Comparison of ENCODE assay signal across 8 cellular contexts in genomic region chr19:16628984-16629691, GRCh38. TPM values are rescaled to one million over a fixed set of nuclear protein-coding genes. Genes with fewer than 3 reads are reported as not detected.
DNase-seq lines count a peak whose midpoint lies in the region; ATAC-seq and TF ChIP-seq lines count a peak whose summit lies in the region.

No MANE protein-coding gene starts in this region.

- peaks cover 60% of the 10 kb centered on the region for H3K36me3 ChIP-seq in DOHH2 (ENCODE audit: control insufficient read depth, low read length)
- peaks cover 0 to 35% (median under 1%) of the 10 kb centered on the region in 3 experiments for H3K36me3 ChIP-seq in naive thymus-derived CD4-positive, alpha-beta T cell (ENCODE audit: control insufficient read depth in 2 of 3, insufficient read depth in 3 of 3, low read length in 3 of 3)

- H3K27ac ChIP-seq in DOHH2 (ENCODE audit: low read depth, low read length) (peak overlapping the region; percentile 93), epithelial cell of prostate (peak overlapping the region; percentile 72)
- H3K27ac ChIP-seq in naive thymus-derived CD4-positive, alpha-beta T cell (ENCODE audit: low read depth, low read length) = peak overlapping the region; percentile 97

- peak overlapping the region; percentile 88 for H3K27ac Mint-ChIP-seq in T-helper 17 cell
- H3K27ac Mint-ChIP-seq in naive thymus-derived CD4-positive, alpha-beta T cell = peak overlapping the region; percentile 88 to 99 (median 98)

- H3K4me3 ChIP-seq in DOHH2 (ENCODE audit: low read length) = peak overlapping the region; percentile 91
- H3K4me3 ChIP-seq in naive thymus-derived CD4-positive, alpha-beta T cell (ENCODE audit: low read length) = peak overlapping the region; percentile 92

- peak overlapping the region; percentile 97 for H3K4me3 Mint-ChIP-seq in T-helper 17 cell
- H3K4me3 Mint-ChIP-seq in naive thymus-derived CD4-positive, alpha-beta T cell = peak overlapping the region; percentile 92 to 98 (median 97)

- peak in 1 of 3 donors; percentile 40 for DNase-seq in T-helper 17 cell
- DNase-seq in epithelial cell of prostate (ENCODE audit: low read depth, low spot score) = no peak
- peak in 2 of 9 donors; percentile 55 to 64 for DNase-seq in naive thymus-derived CD4-positive, alpha-beta T cell
- DNase-seq in KG1 (lab: John Stamatoyannopoulos, UW) = no peak
- no peak for DNase-seq in T1000 (lab: John Stamatoyannopoulos, UW)

- H3K9me3 Mint-ChIP-seq in naive thymus-derived CD4-positive, alpha-beta T cell = no peaks in the 10 kb centered on the region

- peaks cover 46% of the 10 kb centered on the region for H3K79me2 ChIP-seq in DOHH2 (ENCODE audit: control insufficient read depth, low read length)

- ATAC-seq in HG03354 (IDR thresholded peaks at IDR 0.05; ENCODE audit: poor library complexity, severe bottlenecking, unreplicated experiment) (peak; percentile 9), T-helper 17 cell (peak; percentile 34), HG02885 (IDR thresholded peaks at IDR 0.05; ENCODE audit: poor library complexity, unreplicated experiment) (no peak)
- peak; percentile 6 for ATAC-seq in naive thymus-derived CD4-positive, alpha-beta T cell

- H3K4me1 Mint-ChIP-seq in T-helper 17 cell = peaks cover 29% of the 10 kb centered on the region
- peaks cover 31 to 45% (median 39%) of the 10 kb centered on the region in 7 donors for H3K4me1 Mint-ChIP-seq in naive thymus-derived CD4-positive, alpha-beta T cell

- H3K9me3 ChIP-seq in DOHH2 (ENCODE audit: control insufficient read depth, insufficient read depth, low read length) (no peaks in the 10 kb centered on the region), T-helper 17 cell (ENCODE audit: control insufficient read depth, low read length, poor library complexity, severe bottlenecking) (no peaks in the 10 kb centered on the region)
- H3K9me3 ChIP-seq in naive thymus-derived CD4-positive, alpha-beta T cell (ENCODE audit: control insufficient read depth in 2 of 3, low read length in 3 of 3) = no peaks in the 10 kb centered on the region

- peak overlapping the region; percentile 82 for H3K4me2 ChIP-seq in DOHH2 (ENCODE audit: low read length)

- H3K36me3 Mint-ChIP-seq in T-helper 17 cell (ENCODE audit: low read depth) = peaks cover 4% of the 10 kb centered on the region
- H3K36me3 Mint-ChIP-seq in naive thymus-derived CD4-positive, alpha-beta T cell = peaks cover 0 to 21% (median 9%) of the 10 kb centered on the region in 5 donors

- CTCF ChIA-PET in naive thymus-derived CD4-positive, alpha-beta T cell (lab: Charles Lee) = interaction anchor here (0.7 to 1.2 kb wide), 2 partner anchors 60 to 124 kb away, joined by 3 to 4 read pairs; no protein-coding TSS in a partner anchor

- POLR2A ChIA-PET in naive thymus-derived CD4-positive, alpha-beta T cell (lab: Charles Lee) = interaction anchor here (0.5 to 4.4 kb wide), 10 partner anchors 19 to 137 kb away, joined by 3 to 40 read pairs (median 4); partner anchors contain the start of genes SMIM7 and TMEM38A

- intact Hi-C loops in naive thymus-derived CD4-positive, alpha-beta T cell (cut with micrococcal nuclease) = loop anchor here (1.0 to 5.0 kb wide), 13 partner anchors 31 to 550 kb away; partner anchors contain the start of genes C19orf44 (in 2 of the 2), CALR3 (in 2 of the 2), CHERP (in 2 of the 2) and HAUS8 (in 2 of the 2)

- no peaks in the 10 kb centered on the region for H3K9me2 ChIP-seq in DOHH2 (replicated peaks; ENCODE audit: control insufficient read depth, low read length)

- H3K27me3 ChIP-seq in DOHH2 (ENCODE audit: control insufficient read depth, low read length) = no peaks in the 10 kb centered on the region
- H3K27me3 ChIP-seq in naive thymus-derived CD4-positive, alpha-beta T cell (ENCODE audit: control insufficient read depth in 2 of 2, insufficient read depth in 2 of 2, low read length in 2 of 2) = no peaks in the 10 kb centered on the region

- no peak for TF ChIP-seq CTCF in DOHH2 (IDR thresholded peaks at IDR 0.05; ENCODE audit: low read depth, low read length, poor library complexity, severe bottlenecking)

- H3K27me3 Mint-ChIP-seq in T-helper 17 cell = no peaks in the 10 kb centered on the region
- peaks cover 0 to 1% (median 0%) of the 10 kb centered on the region in 5 donors for H3K27me3 Mint-ChIP-seq in naive thymus-derived CD4-positive, alpha-beta T cell

- peaks cover 47% of the 10 kb centered on the region for H3K4me1 ChIP-seq in DOHH2 (ENCODE audit: control insufficient read depth, low read length)
- peaks cover 15% of the 10 kb centered on the region in 2 donors for H3K4me1 ChIP-seq in naive thymus-derived CD4-positive, alpha-beta T cell (ENCODE audit: control insufficient read depth in 2 of 2, insufficient read depth in 2 of 2, low read length in 2 of 2)

- peaks cover 22% of the 10 kb centered on the region for H3F3A ChIP-seq in DOHH2 (ENCODE audit: control insufficient read depth, insufficient read depth)

- H4K20me1 ChIP-seq in DOHH2 (ENCODE audit: control insufficient read depth, insufficient read depth, low read depth, low read length) = peaks cover 24% of the 10 kb centered on the region

RNA-seq across cellular contexts. Expression of gene MED26, which starts 1.1 kb away (rescaled TPM):
- 10 to 100 TPM; 36.4 to 41.8 TPM for total RNA-seq in T-helper 17 cell
- 10 to 100 TPM; 14.2 to 34.3 (median 17.4) TPM for total RNA-seq in naive thymus-derived CD4-positive, alpha-beta T cell
- polyA plus RNA-seq in naive thymus-derived CD4-positive, alpha-beta T cell = 1 to 10 TPM; 3.3 to 5.3 TPM

RNA-seq across cellular contexts. Expression of gene SMIM7, which starts 30.8 kb away (rescaled TPM):
- total RNA-seq in T-helper 17 cell = 10 to 100 TPM; 60.7 to 70.2 TPM
- total RNA-seq in naive thymus-derived CD4-positive, alpha-beta T cell = 100 to 1,000 TPM in 2 of 5 experiments, 10 to 100 TPM in 3; 56.9 to 108 (median 78.5) TPM
- polyA plus RNA-seq in naive thymus-derived CD4-positive, alpha-beta T cell = 10 to 100 TPM; 65.1 to 81.9 TPM

RNA-seq across cellular contexts. Expression of gene TMEM38A, which starts 31.8 kb away (rescaled TPM):
- total RNA-seq in T-helper 17 cell = under 1 TPM; 0.27 to 0.42 TPM
- total RNA-seq in naive thymus-derived CD4-positive, alpha-beta T cell = 1 to 10 TPM in 1 of 5 experiments, under 1 TPM in 4; 0.53 to 1.4 (median 0.76) TPM
- under 1 TPM; 0.27 to 0.36 TPM for polyA plus RNA-seq in naive thymus-derived CD4-positive, alpha-beta T cell

RNA-seq across cellular contexts. Expression of gene SLC35E1, which starts 56.9 kb away (rescaled TPM):
- 10 to 100 TPM; 68.1 to 75.9 TPM for total RNA-seq in T-helper 17 cell
- total RNA-seq in naive thymus-derived CD4-positive, alpha-beta T cell = 10 to 100 TPM; 33.0 to 67.3 (median 58.7) TPM
- polyA plus RNA-seq in naive thymus-derived CD4-positive, alpha-beta T cell = 10 to 100 TPM; 13.3 to 25.0 TPM
